Comparison of ENCODE assay signal across 8 cellular contexts in genomic region chr2:55420244-55420713, GRCh38. TPM values are rescaled to one million over a fixed set of nuclear protein-coding genes. Genes with fewer than 3 reads are reported as not detected.
DNase-seq lines count a peak whose midpoint lies in the region; ATAC-seq and TF ChIP-seq lines count a peak whose summit lies in the region.

No MANE protein-coding gene starts in this region.

- ATAC-seq in GM21447 (IDR thresholded peaks at IDR 0.05; ENCODE audit: unreplicated experiment) (peak; percentile 5), HG03159 (IDR thresholded peaks at IDR 0.05; ENCODE audit: unreplicated experiment) (no peak)

- H3K4me3 ChIP-seq in WERI-Rb-1 (ENCODE audit: low read depth, low read length) = peak overlapping the region; percentile 63
- peak overlapping the region; percentile 84 to 90 for H3K4me3 ChIP-seq in right atrium auricular region
- H3K4me3 ChIP-seq in skeletal muscle satellite cell (ENCODE audit: low read length) = peak overlapping the region; percentile 93

- TF ChIP-seq CTCF in WERI-Rb-1 (IDR thresholded peaks at IDR 0.05; ENCODE audit: low read depth, low read length) (no peak), right atrium auricular region (IDR thresholded peaks at IDR 0.05) (no peak)

- H3K27ac ChIP-seq in WERI-Rb-1 (peak overlapping the region; percentile 62), right atrium auricular region (peak overlapping the region; percentile 91 to 94)

- no peak for DNase-seq in WERI-Rb-1
- no peak for DNase-seq in right atrium auricular region (ENCODE audit: low spot score)
- no peak for DNase-seq in NCI-H345 treated with DMSO at 0.1 percent for 48 hours (lab: John Stamatoyannopoulos, UW; ENCODE audit: unreplicated experiment)
- no peak for DNase-seq in stimulated activated CD4-positive, alpha-beta T cell treated with anti-CD3 and anti-CD28 coated beads, Interleukin-12 subunit alpha, Interleukin-12 subunit beta, amount 100 ng/mL, for 4 hours
- no peak for DNase-seq in NCI-H2196 treated with DMSO at 0.1 percent for 48 hours (lab: John Stamatoyannopoulos, UW; ENCODE audit: unreplicated experiment)

- no peaks in the 10 kb centered on the region for H3K27me3 ChIP-seq in WERI-Rb-1 (ENCODE audit: insufficient read depth, low read depth, severe bottlenecking)
- H3K27me3 ChIP-seq in right atrium auricular region = no peaks in the 10 kb centered on the region
- no peaks in the 10 kb centered on the region for H3K27me3 ChIP-seq in skeletal muscle satellite cell (ENCODE audit: control insufficient read depth, insufficient read depth, low read length)

- H3K36me3 ChIP-seq in WERI-Rb-1 (no peaks in the 10 kb centered on the region), right atrium auricular region (no peaks in the 10 kb centered on the region), skeletal muscle satellite cell (ENCODE audit: insufficient read depth, low read length) (no peaks in the 10 kb centered on the region)

- H3K4me1 ChIP-seq in right atrium auricular region = peaks cover 0 to 12% of the 10 kb centered on the region in 2 donors
- H3K4me1 ChIP-seq in skeletal muscle satellite cell (ENCODE audit: control insufficient read depth, insufficient read depth, low read length) = peaks cover 20% of the 10 kb centered on the region

- peak overlapping the region; percentile 93 for H3K4me2 ChIP-seq in skeletal muscle satellite cell (ENCODE audit: low read length)

- H3K9me3 ChIP-seq in WERI-Rb-1 (ENCODE audit: severe bottlenecking) (no peaks in the 10 kb centered on the region), right atrium auricular region (no peaks in the 10 kb centered on the region), skeletal muscle satellite cell (replicated peaks; ENCODE audit: low read length) (no peaks in the 10 kb centered on the region)

- H3K9ac ChIP-seq in skeletal muscle satellite cell (ENCODE audit: low read depth, low read length) = peak overlapping the region; percentile 58

RNA-seq across cellular contexts. Expression of gene CCDC88A, which starts 0.6 kb away (rescaled TPM):
- 10 to 100 TPM; 21.5 to 26.4 TPM for total RNA-seq in right atrium auricular region
- 48.7 and 54.2 TPM in 2 replicates for total RNA-seq in skeletal muscle satellite cell (2012; rRNA removed)
